Comparison of ENCODE assay signal across 1 cellular context in genomic region chr7:101177644-101178043, GRCh38.
A peak's percentile ranks its signal among the peaks of the same experiment; 100 is the strongest.
TF ChIP-seq lines count a peak whose summit lies in the region.

No MANE protein-coding gene starts in this region.

TF ChIP-seq in HepG2, 621 proteins besides CTCF, POLR2A, EP300 and RAD21:
- TF ChIP-seq RFX5 (IDR thresholded peaks at IDR 0.05; ENCODE audit: low read depth, low read length) (peak; percentile 46; the same call in 1 of the 2 replicates), RFXAP (CRISPR knock-in tag; IDR thresholded peaks at IDR 0.05; ENCODE audit: borderline replicate concordance) (no peak)
TF ChIP-seq in HepG2: peak in this region for 1.
